ENCODE assay signal across 29 cellular contexts in genomic region chr9:113482991-113483675, GRCh38. TPM values are rescaled to one million over a fixed set of nuclear protein-coding genes. Genes with fewer than 3 reads are reported as not detected.
DNase-seq lines count a peak whose midpoint lies in the region; ATAC-seq and TF ChIP-seq lines count a peak whose summit lies in the region.
"Had no signal": no experiment of that assay in that cellular context is flagged by ENCODE, and none has a peak within 500 bp of the region (broad histone marks: within the 10 kb centered on the region; RNA-seq: fewer than 3 reads in every experiment).

No MANE protein-coding gene starts in this region.

- WGBS in heart left ventricle, 4 donors: 95 to 100% (median 98%) methylated on average over 5 to 6 of the region's 6 CpGs

- H3K27ac Mint-ChIP-seq in activated T-helper 17 cell treated with anti-CD3 and anti-CD28 coated beads, Interleukin-2, amount 50 U/mL, for 72 hours: no peak overlapping the region
- H3K27ac Mint-ChIP-seq: memory B cell; nephron; T-helper 2 cell treated with Interferon-gamma antibody and Interleukin-4, amounts not matched to agents 5 μg/mL and 100 μg/mL, for 36 hours; WTC11 had no signal

- H3K36me3 Mint-ChIP-seq in activated T-helper 17 cell treated with anti-CD3 and anti-CD28 coated beads, Interleukin-2, amount 50 U/mL, for 72 hours (ENCODE audit: low read depth): no peaks in the 10 kb centered on the region
- H3K36me3 Mint-ChIP-seq: WTC11 had no signal

- H3K4me1 ChIP-seq in heart left ventricle: peaks cover 9 to 51% (median 28%) of the 10 kb centered on the region in 12 donors
- peaks cover 0 to 8% of the 10 kb centered on the region in 2 donors for H3K4me1 ChIP-seq in uterus
- H3K4me1 ChIP-seq: Caco-2 had no signal

- DNase-seq in heart left ventricle (peak in 1 of 5 donors; percentile 8), Right ventricle myocardium superior (no peak), islet precursor cell (peak; percentile 10), sciatic nerve (ENCODE audit: low spot score) (peak; percentile 34), uterus (no peak), ACHN (no peak)
- DNase-seq: activated CD4-positive, alpha-beta T cell treated with anti-CD3 and anti-CD28 coated beads, Interleukin-2, amount 50 U/mL, for 48 hours; activated naive CD4-positive, alpha-beta T cell; activated T-cell treated with anti-CD3 and anti-CD28 coated beads, Interleukin-2, amount 50 U/mL, for 1 hour; amygdala; caudate nucleus; hypothalamus; KBM-7; NCI-H1694; NCI-H226; NCI-H774; stimulated activated naive CD4-positive, alpha-beta T cell had no signal

- no peaks in the 10 kb centered on the region for H3K27me3 ChIP-seq in heart left ventricle
- H3K27me3 ChIP-seq in uterus: no peaks in the 10 kb centered on the region
- H3K27me3 ChIP-seq: BLaER1 had no signal

- no peaks in the 10 kb centered on the region for H3K9me3 Mint-ChIP-seq in activated T-helper 17 cell treated with anti-CD3 and anti-CD28 coated beads, Interleukin-2, amount 50 U/mL, for 72 hours
- H3K9me3 Mint-ChIP-seq: memory B cell; nephron; T-helper 2 cell treated with Interferon-gamma antibody and Interleukin-4, amounts not matched to agents 5 μg/mL and 100 μg/mL, for 36 hours; WTC11 had no signal

- in situ Hi-C loops in ACHN (cut with HindIII; ENCODE audit: low pct_ligation_motif_present, low pct_unique_long_range_greater_than_20kb, low sequenced_read_pairs): no loop called here

- H3K9me3 ChIP-seq in heart left ventricle (no peaks in the 10 kb centered on the region), uterus (no peaks in the 10 kb centered on the region)
- H3K9me3 ChIP-seq: BLaER1, Caco-2 had no signal

- H3K4me1 Mint-ChIP-seq in activated T-helper 17 cell treated with anti-CD3 and anti-CD28 coated beads, Interleukin-2, amount 50 U/mL, for 72 hours: peaks cover 14% of the 10 kb centered on the region
- H3K4me1 Mint-ChIP-seq: memory B cell, nephron had no signal

- H3K36me3 ChIP-seq in heart left ventricle: peaks cover 0 to 3% (median 0%) of the 10 kb centered on the region in 9 donors
- H3K36me3 ChIP-seq in uterus: no peaks in the 10 kb centered on the region
- H3K36me3 ChIP-seq: BLaER1 had no signal

- no peak for TF ChIP-seq CTCF in heart left ventricle (IDR thresholded peaks at IDR 0.05)
- TF ChIP-seq CTCF in uterus (IDR thresholded peaks at IDR 0.05): no peak

- H3K4me3 ChIP-seq in heart left ventricle (no peak overlapping the region), uterus (no peak overlapping the region)
- H3K4me3 ChIP-seq: BLaER1, dorsolateral prefrontal cortex, skin epidermis had no signal

- ATAC-seq in heart left ventricle: no peak
- ATAC-seq in Right ventricle myocardium superior (ENCODE audit: poor library complexity): no peak
- no peak for ATAC-seq in sciatic nerve
- no peak for ATAC-seq in GM18867 (IDR thresholded peaks at IDR 0.05; ENCODE audit: unreplicated experiment)
- ATAC-seq in activated T-helper 17 cell treated with anti-CD3 and anti-CD28 coated beads, Interleukin-2, amount 50 U/mL, for 72 hours (replicated peaks): no peak
- ATAC-seq: HCT116, WTC11 had no signal

- H3K27ac ChIP-seq in heart left ventricle (peak overlapping the region; percentile 7 to 84 (median 70)), uterus (peak overlapping the region; percentile 49 to 73)
- H3K27ac ChIP-seq: BLaER1, RWPE1 had no signal

- no peak overlapping the region for H3K4me3 Mint-ChIP-seq in activated T-helper 17 cell treated with anti-CD3 and anti-CD28 coated beads, Interleukin-2, amount 50 U/mL, for 72 hours
- H3K4me3 Mint-ChIP-seq: memory B cell; nephron; T-helper 2 cell treated with Interferon-gamma antibody and Interleukin-4, amounts not matched to agents 5 μg/mL and 100 μg/mL, for 36 hours; WTC11 had no signal

- H3K27me3 Mint-ChIP-seq in activated T-helper 17 cell treated with anti-CD3 and anti-CD28 coated beads, Interleukin-2, amount 50 U/mL, for 72 hours: no peaks in the 10 kb centered on the region

- TF ChIP-seq POLR2A in heart left ventricle (IDR thresholded peaks at IDR 0.05) (no peak), uterus (IDR thresholded peaks at IDR 0.05) (no peak)

- intact Hi-C loops in heart left ventricle (cut with DNase I) (loop anchor here in 1 of 10 donors (5.0 kb wide), 1 partner anchor 49 kb away; no protein-coding TSS in a partner anchor), Right ventricle myocardium superior (cut with DNase I) (no loop called here), sciatic nerve (cut with DNase I) (no loop called here), uterus (cut with DNase I; ENCODE audit: low total_unique reads) (no loop called here)

RNA-seq across cellular contexts. Expression of gene RGS3, which starts 19.6 kb away (rescaled TPM):
- 100 to 1,000 TPM; 107 to 214 (median 139) TPM for total RNA-seq in heart left ventricle
- 100 to 1,000 TPM in 1 of 2 donors, 10 to 100 TPM in 1; 93.4 to 120 TPM for polyA plus RNA-seq in heart left ventricle
- 138 TPM for total RNA-seq in Right ventricle myocardium superior
- total RNA-seq in sciatic nerve: 43.1 TPM
- 10 to 100 TPM; 16.2 to 75.6 (median 54.9) TPM for total RNA-seq in uterus
- total RNA-seq in activated T-helper 17 cell treated with anti-CD3 and anti-CD28 coated beads, Interleukin-2, amount 50 U/mL, for 72 hours: 10 to 100 TPM; 23.0 to 85.8 TPM

Comparison
In these comparisons a context has a peak if more than half of its experiments do, and no peak if none do; other contexts are left out.
1. DNase-seq: peak in islet precursor cell (single experiment) and sciatic nerve (single experiment); none in Right ventricle myocardium superior (single experiment), uterus (0 of 2) and ACHN (single experiment).